Comparison of ENCODE assay signal across 21 cellular contexts in genomic region chr5:50340757-50341156, GRCh38.
DNase-seq lines count a peak whose midpoint lies in the region; ATAC-seq and TF ChIP-seq lines count a peak whose summit lies in the region.
"Had no signal": no experiment of that assay in that cellular context is flagged by ENCODE, and none has a peak within 500 bp of the region (broad histone marks: within the 10 kb centered on the region; RNA-seq: fewer than 3 reads in every experiment).

No MANE protein-coding gene starts in this region.

- no peak overlapping the region for H3K9ac ChIP-seq in SK-N-SH
- H3K9ac ChIP-seq: BLaER1 had no signal

- H3K4me3 Mint-ChIP-seq in activated naive CD4-positive, alpha-beta T cell treated with anti-CD3 and anti-CD28 coated beads, Interleukin-2, amount 10 ng/mL, durations not matched to agents 7 days and 5 days = no peak overlapping the region
- H3K4me3 Mint-ChIP-seq: CD14-positive monocyte; CD4-positive, alpha-beta memory T cell; CD4-positive, CD25-positive, alpha-beta regulatory T cell; CD8-positive, alpha-beta memory T cell had no signal

- WGBS in SK-N-SH (ENCODE audit: low lambda C conversion rate) = 4% methylated on average over 2 of the region's 2 CpGs

- no peaks in the 10 kb centered on the region for H3K27me3 Mint-ChIP-seq in activated naive CD4-positive, alpha-beta T cell treated with anti-CD3 and anti-CD28 coated beads, Interleukin-2, amount 10 ng/mL, durations not matched to agents 7 days and 5 days
- H3K27me3 Mint-ChIP-seq: CD4-positive, alpha-beta memory T cell; CD4-positive, CD25-positive, alpha-beta regulatory T cell; CD8-positive, alpha-beta memory T cell had no signal

- no peak for TF ChIP-seq POLR2A in erythroblast (IDR thresholded peaks at IDR 0.05; ENCODE audit: low read length)

- H3K4me1 Mint-ChIP-seq in activated naive CD4-positive, alpha-beta T cell treated with anti-CD3 and anti-CD28 coated beads, Interleukin-2, amount 10 ng/mL, durations not matched to agents 7 days and 5 days = no peaks in the 10 kb centered on the region
- H3K4me1 Mint-ChIP-seq: CD14-positive monocyte; CD4-positive, alpha-beta memory T cell had no signal

- CTCF ChIA-PET in activated naive CD4-positive, alpha-beta T cell treated with anti-CD3 and anti-CD28 coated beads, Interleukin-2, amount 10 ng/mL, durations not matched to agents 7 days and 5 days (lab: Charles Lee) = no interaction called here
- CTCF ChIA-PET in SK-N-SH (lab: Yijun Ruan, JAX) = no interaction called here

- no peaks in the 10 kb centered on the region for H4K20me1 ChIP-seq in SK-N-SH (ENCODE audit: insufficient read depth)
- H4K20me1 ChIP-seq: BLaER1 had no signal

- DNase-seq in activated naive CD4-positive, alpha-beta T cell treated with anti-CD3 and anti-CD28 coated beads, Interleukin-2, amount 10 ng/mL, durations not matched to agents 7 days and 5 days = no peak
- DNase-seq in activated naive CD4-positive, alpha-beta T cell treated with anti-CD3 and anti-CD28 coated beads, Interleukin-2, amount 50 U/mL, for 72 hours (ENCODE audit: low spot score in 2 of 2) = no peak
- no peak for DNase-seq in SK-N-SH
- peak; percentile 2 for DNase-seq in fibroblast of the aortic adventitia (ENCODE audit: low read depth)
- no peak for DNase-seq in erythroblast (lab: John Stamatoyannopoulos, UW)
- no peak for DNase-seq in DMS79 (lab: John Stamatoyannopoulos, UW)
- DNase-seq: BE2C; C1 segment of cervical spinal cord; CD4-positive, alpha-beta memory T cell; CD4-positive, CD25-positive, alpha-beta regulatory T cell; CD8-positive, alpha-beta memory T cell; COR-L47; DMS 273 treated with DMSO at 0.1 percent for 48 hours; DMS153; DMS53; DMS79 treated with DMSO at 0.1 percent for 48 hours; GF-D8 had no signal

- H3K27me3 ChIP-seq in SK-N-SH (ENCODE audit: insufficient read depth) = no peaks in the 10 kb centered on the region
- H3K27me3 ChIP-seq: BE2C, BLaER1 had no signal

- H3K27ac ChIP-seq in SK-N-SH (ENCODE audit: low read depth in 2 of 2, low read length in 1 of 2) = peak overlapping the region in 1 of 2 experiments; percentile 63; a peak in 2 of 4 replicates
- H3K27ac ChIP-seq: 22Rv1, A549, BLaER1 had no signal

- POLR2A ChIA-PET in SK-N-SH (lab: Yijun Ruan, JAX) = no interaction called here

- H3K4me3 ChIP-seq in SK-N-SH (ENCODE audit: low read depth in 2 of 2, low read length in 1 of 2) (no peak overlapping the region), fibroblast of the aortic adventitia (ENCODE audit: low read depth, low read length) (no peak overlapping the region)
- H3K4me3 ChIP-seq: A549, BLaER1 had no signal

- peak in 1 of 2 experiments; percentile 91; a peak in 2 of 4 replicates for TF ChIP-seq EP300 in SK-N-SH (IDR thresholded peaks at IDR 0.05; ENCODE audit: borderline replicate concordance in 1 of 2, low read depth in 1 of 2, low read length in 1 of 2)

- no peaks in the 10 kb centered on the region for H3K36me3 Mint-ChIP-seq in activated naive CD4-positive, alpha-beta T cell treated with anti-CD3 and anti-CD28 coated beads, Interleukin-2, amount 10 ng/mL, durations not matched to agents 7 days and 5 days
- H3K36me3 Mint-ChIP-seq in activated naive CD4-positive, alpha-beta T cell treated with anti-CD3 and anti-CD28 coated beads, Interleukin-2, amount 50 U/mL, for 72 hours = no peaks in the 10 kb centered on the region
- H3K36me3 Mint-ChIP-seq: CD4-positive, CD25-positive, alpha-beta regulatory T cell had no signal

- H3F3A ChIP-seq in SK-N-SH (replicated peaks; ENCODE audit: insufficient read depth) = peaks cover 10% of the 10 kb centered on the region

- no peaks in the 10 kb centered on the region for H3K9me3 ChIP-seq in SK-N-SH
- H3K9me3 ChIP-seq: BE2C, BLaER1 had no signal

- no peaks in the 10 kb centered on the region for H3K36me3 ChIP-seq in SK-N-SH (replicated peaks in 1 of 2; ENCODE audit: control insufficient read depth in 1 of 2, insufficient read depth in 2 of 2, low read length in 1 of 2)
- H3K36me3 ChIP-seq: BE2C, BLaER1 had no signal

- H3K9me3 Mint-ChIP-seq in activated naive CD4-positive, alpha-beta T cell treated with anti-CD3 and anti-CD28 coated beads, Interleukin-2, amount 10 ng/mL, durations not matched to agents 7 days and 5 days = no peaks in the 10 kb centered on the region
- H3K9me3 Mint-ChIP-seq in activated naive CD4-positive, alpha-beta T cell treated with anti-CD3 and anti-CD28 coated beads, Interleukin-2, amount 50 U/mL, for 72 hours = no peaks in the 10 kb centered on the region
- H3K9me3 Mint-ChIP-seq: CD4-positive, CD25-positive, alpha-beta regulatory T cell had no signal

- no peaks in the 10 kb centered on the region for H3K79me2 ChIP-seq in SK-N-SH (ENCODE audit: insufficient read depth)

- H3K9me2 ChIP-seq in SK-N-SH = no peaks in the 10 kb centered on the region

- H2AFZ ChIP-seq in SK-N-SH (ENCODE audit: low read depth) = no peak overlapping the region

- no peak for TF ChIP-seq CTCF in SK-N-SH (IDR thresholded peaks at IDR 0.05)
- no peak for TF ChIP-seq CTCF in fibroblast of the aortic adventitia (IDR thresholded peaks at IDR 0.05; ENCODE audit: insufficient read depth, low read length)

- no peak for TF ChIP-seq RAD21 in SK-N-SH (IDR thresholded peaks at IDR 0.05; ENCODE audit: low read length)

- H3K4me2 ChIP-seq in SK-N-SH = no peak overlapping the region
- H3K4me2 ChIP-seq: A549, BLaER1 had no signal

- no peak for ATAC-seq in activated naive CD4-positive, alpha-beta T cell treated with anti-CD3 and anti-CD28 coated beads, Interleukin-2, amount 50 U/mL, for 72 hours
- ATAC-seq: A549 had no signal

- H3K27ac Mint-ChIP-seq in activated naive CD4-positive, alpha-beta T cell treated with anti-CD3 and anti-CD28 coated beads, Interleukin-2, amount 10 ng/mL, durations not matched to agents 7 days and 5 days = peak overlapping the region; percentile 2
- H3K27ac Mint-ChIP-seq in activated naive CD4-positive, alpha-beta T cell treated with anti-CD3 and anti-CD28 coated beads, Interleukin-2, amount 50 U/mL, for 72 hours = no peak overlapping the region
- H3K27ac Mint-ChIP-seq: CD14-positive monocyte; CD4-positive, CD25-positive, alpha-beta regulatory T cell had no signal

- H3K4me1 ChIP-seq in SK-N-SH (ENCODE audit: control insufficient read depth in 1 of 2, insufficient read depth in 2 of 2, low read depth in 1 of 2, low read length in 1 of 2) = no peaks in the 10 kb centered on the region
- H3K4me1 ChIP-seq: A549, BE2C, BLaER1 had no signal

TF ChIP-seq in SK-N-SH, 30 proteins besides CTCF, POLR2A, EP300 and RAD21 (continues in another document):
- TF ChIP-seq USF1 (IDR thresholded peaks at IDR 0.05; ENCODE audit: borderline replicate concordance, low read depth) = no peak
- TF ChIP-seq ZBTB33 (IDR thresholded peaks at IDR 0.05; ENCODE audit: borderline replicate concordance, low read depth) = peak; percentile 61; the same call in 1 of the 2 replicates
- TF ChIP-seq ELF1 (IDR thresholded peaks at IDR 0.05) = no peak
- no peak for TF ChIP-seq NRF1 (IDR thresholded peaks at IDR 0.05; ENCODE audit: low read depth, low read length)
- no peak for TF ChIP-seq RFX5 (IDR thresholded peaks at IDR 0.05; ENCODE audit: low read length)
- TF ChIP-seq YY1 (IDR thresholded peaks at IDR 0.05; ENCODE audit: low read depth) = no peak
- TF ChIP-seq MXI1 (IDR thresholded peaks at IDR 0.05; ENCODE audit: low read depth, low read length) = no peak
- peak; percentile 49; the same call in 1 of the 2 replicates for TF ChIP-seq POLR2AphosphoS5 (IDR thresholded peaks at IDR 0.05; ENCODE audit: low read depth, low read length)
- no peak for TF ChIP-seq IRF3 (IDR thresholded peaks at IDR 0.05; ENCODE audit: low read depth, low read length)
- TF ChIP-seq TEAD4 (IDR thresholded peaks at IDR 0.05; ENCODE audit: borderline replicate concordance, insufficient read depth) = peak; percentile 85
- no peak for TF ChIP-seq GATA2 (CRISPR knock-in tag; IDR thresholded peaks at IDR 0.05)
- TF ChIP-seq EZH2phosphoT487 (IDR thresholded peaks at IDR 0.05; ENCODE audit: borderline replicate concordance, low read depth) = no peak
- peak; percentile 46 for TF ChIP-seq FOSL2 (IDR thresholded peaks at IDR 0.05; ENCODE audit: borderline replicate concordance, low read depth)
- TF ChIP-seq TAF1 (IDR thresholded peaks at IDR 0.05; ENCODE audit: borderline replicate concordance, low read depth, low read length) = no peak
- TF ChIP-seq SMC3 (IDR thresholded peaks at IDR 0.05; ENCODE audit: low read depth, low read length) = no peak
